Comparison of ENCODE assay signal across 9 cellular contexts in the genomic region with DNA sequence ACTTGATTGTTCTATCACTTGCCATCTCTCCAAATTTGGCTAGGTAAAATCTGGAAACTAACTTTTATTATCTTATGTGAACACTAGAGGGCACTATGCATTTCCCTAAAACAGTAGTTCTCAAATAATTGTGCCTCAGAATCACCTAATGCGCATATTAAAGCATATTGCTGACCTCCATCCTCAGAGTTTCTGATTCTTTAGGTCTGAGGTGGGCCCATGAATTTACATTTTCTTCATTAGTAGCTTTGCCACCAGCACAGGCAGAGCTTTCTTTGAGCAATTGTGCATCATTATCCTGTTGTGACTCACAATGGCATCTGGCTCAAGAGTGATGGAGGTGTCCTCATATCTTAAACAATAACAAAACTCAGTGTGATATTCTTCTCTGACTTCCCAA. TPM values are rescaled to one million over a fixed set of nuclear protein-coding genes. Genes with fewer than 3 reads are reported as not detected.
DNase-seq lines count a peak whose midpoint lies in the region; ATAC-seq, FAIRE-seq and TF ChIP-seq lines count a peak whose summit lies in the region.
"Had no signal": no experiment of that assay in that cellular context is flagged by ENCODE, and none has a peak within 500 bp of the region (broad histone marks: within the 10 kb centered on the region; RNA-seq: fewer than 3 reads in every experiment).

No MANE protein-coding gene starts in this region.

- no peaks in the 10 kb centered on the region for H3K27me3 ChIP-seq in pancreas

- no peaks in the 10 kb centered on the region for H3K36me3 ChIP-seq in pancreas

- H3K27ac ChIP-seq in pancreas: no peak overlapping the region

- intact Hi-C loops in pancreas (cut with DNase I): no loop called here
- intact Hi-C loops in activated naive CD4-positive, alpha-beta T cell treated with anti-CD3 and anti-CD28 coated beads for 36 hours (cut with micrococcal nuclease): loop anchor here (5.0 kb wide), 2 partner anchors 1178 to 1498 kb away; no protein-coding TSS in a partner anchor

- H3K4me1 Mint-ChIP-seq in chondrocyte (ENCODE audit: low read depth): no peaks in the 10 kb centered on the region
- no peaks in the 10 kb centered on the region for H3K4me1 Mint-ChIP-seq in activated naive CD4-positive, alpha-beta T cell treated with anti-CD3 and anti-CD28 coated beads for 36 hours (ENCODE audit: low read depth)
- H3K4me1 Mint-ChIP-seq: activated naive CD8-positive, alpha-beta T cell treated with anti-CD3 and anti-CD28 coated beads, Interleukin-2, amount 10 ng/mL, durations not matched to agents 7 days and 5 days had no signal

- FAIRE-seq in pancreas (lab: Jason Lieb, UNC): no peak

- WGBS in pancreas, 2 donors: 27 to 49% methylated on average over 1 of the region's 1 CpG

- peaks cover 5% of the 10 kb centered on the region for H3K27me3 Mint-ChIP-seq in chondrocyte (ENCODE audit: low read depth)
- H3K27me3 Mint-ChIP-seq in activated naive CD4-positive, alpha-beta T cell treated with anti-CD3 and anti-CD28 coated beads for 36 hours (ENCODE audit: low read depth): no peaks in the 10 kb centered on the region

- no peaks in the 10 kb centered on the region for H3K36me3 Mint-ChIP-seq in chondrocyte (ENCODE audit: low read depth)
- H3K36me3 Mint-ChIP-seq in activated naive CD4-positive, alpha-beta T cell treated with anti-CD3 and anti-CD28 coated beads for 36 hours (ENCODE audit: low read depth): no peaks in the 10 kb centered on the region
- H3K36me3 Mint-ChIP-seq: activated naive CD8-positive, alpha-beta T cell treated with anti-CD3 and anti-CD28 coated beads, Interleukin-2, amount 10 ng/mL, durations not matched to agents 7 days and 5 days had no signal

- TF ChIP-seq CTCF in chondrocyte (IDR thresholded peaks at IDR 0.05): peak; percentile 89
- peak; percentile 18 to 59 (median 40) for TF ChIP-seq CTCF in pancreas (IDR thresholded peaks at IDR 0.05)

- H3K4me3 Mint-ChIP-seq in chondrocyte (ENCODE audit: unreplicated experiment): no peak overlapping the region
- H3K4me3 Mint-ChIP-seq in activated naive CD4-positive, alpha-beta T cell treated with anti-CD3 and anti-CD28 coated beads for 36 hours: no peak overlapping the region
- H3K4me3 Mint-ChIP-seq: activated naive CD8-positive, alpha-beta T cell treated with anti-CD3 and anti-CD28 coated beads, Interleukin-2, amount 10 ng/mL, durations not matched to agents 7 days and 5 days had no signal

- no peak overlapping the region for H3K4me3 ChIP-seq in pancreas

- H3K27ac Mint-ChIP-seq in chondrocyte (ENCODE audit: unreplicated experiment): no peak overlapping the region
- H3K27ac Mint-ChIP-seq in activated naive CD4-positive, alpha-beta T cell treated with anti-CD3 and anti-CD28 coated beads for 36 hours: no peak overlapping the region
- H3K27ac Mint-ChIP-seq: activated naive CD8-positive, alpha-beta T cell treated with anti-CD3 and anti-CD28 coated beads, Interleukin-2, amount 10 ng/mL, durations not matched to agents 7 days and 5 days had no signal

- no peaks in the 10 kb centered on the region for H3K9me3 ChIP-seq in pancreas

- ATAC-seq in GM18868 (IDR thresholded peaks at IDR 0.05; ENCODE audit: unreplicated experiment) (peak; percentile 64), pancreas (peak in 2 of 4 donors; percentile 54 to 58)

- CTCF ChIA-PET in activated naive CD4-positive, alpha-beta T cell treated with anti-CD3 and anti-CD28 coated beads for 36 hours (lab: Charles Lee): interaction anchor here (0.6 to 2.0 kb wide), 4 partner anchors 8 to 238 kb away, joined by 3 to 7 read pairs (median 4); no protein-coding TSS in a partner anchor

- peak; percentile 33 for DNase-seq in ACHN
- DNase-seq in NCI-H2171 (lab: John Stamatoyannopoulos, UW): peak; percentile 1
- no peak for DNase-seq in chondrocyte (ENCODE audit: low spot score)
- no peak for DNase-seq in pancreas
- DNase-seq in activated naive CD4-positive, alpha-beta T cell treated with anti-CD3 and anti-CD28 coated beads for 36 hours: no peak
- no peak for DNase-seq in mesenteric fat pad (ENCODE audit: low spot score)
- DNase-seq in AG20443 (ENCODE audit: low spot score): no peak
- DNase-seq: activated naive CD8-positive, alpha-beta T cell treated with anti-CD3 and anti-CD28 coated beads, Interleukin-2, amount 10 ng/mL, durations not matched to agents 7 days and 5 days had no signal

- H3K9me3 Mint-ChIP-seq in chondrocyte (ENCODE audit: low read depth): no peaks in the 10 kb centered on the region
- no peaks in the 10 kb centered on the region for H3K9me3 Mint-ChIP-seq in activated naive CD4-positive, alpha-beta T cell treated with anti-CD3 and anti-CD28 coated beads for 36 hours
- H3K9me3 Mint-ChIP-seq: activated naive CD8-positive, alpha-beta T cell treated with anti-CD3 and anti-CD28 coated beads, Interleukin-2, amount 10 ng/mL, durations not matched to agents 7 days and 5 days had no signal

- no peaks in the 10 kb centered on the region for H3K4me1 ChIP-seq in pancreas

- in situ Hi-C loops in ACHN (cut with HindIII; ENCODE audit: low pct_ligation_motif_present, low pct_unique_long_range_greater_than_20kb, low sequenced_read_pairs): no loop called here

RNA-seq across cellular contexts. Expression of a gene that starts 17.5 kb away (rescaled TPM):
- 1.6 to 4.2 TPM (median 1.9 TPM) in 3 replicates for total RNA-seq in chondrocyte
- total RNA-seq in pancreas: 1 to 10 TPM in 1 of 6 donors, under 1 TPM in 5; 0.09 to 1.3 (median 0.56) TPM
- 1 to 10 TPM; 1.4 to 3.2 TPM for polyA plus RNA-seq in pancreas
- not detected for total RNA-seq in activated naive CD4-positive, alpha-beta T cell treated with anti-CD3 and anti-CD28 coated beads for 36 hours
- 4.1 TPM for total RNA-seq in mesenteric fat pad
- total RNA-seq: activated naive CD8-positive, alpha-beta T cell treated with anti-CD3 and anti-CD28 coated beads, Interleukin-2, amount 10 ng/mL, durations not matched to agents 7 days and 5 days had no signal

Comparison
In these comparisons a context has a peak if more than half of its experiments do, and no peak if none do; other contexts are left out.
1. DNase-seq: peak in ACHN (single experiment) and NCI-H2171 (single experiment); none in chondrocyte (single experiment), pancreas (0 of 6), activated naive CD4-positive, alpha-beta T cell treated with anti-CD3 and anti-CD28 coated beads for 36 hours (single experiment), mesenteric fat pad (single experiment) and AG20443 (single experiment).